Comparison of ENCODE assay signal across 8 cellular contexts in genomic region chr15:84653584-84653909, GRCh38. TPM values are rescaled to one million over a fixed set of nuclear protein-coding genes. Genes with fewer than 3 reads are reported as not detected.
A peak's percentile ranks its signal among the peaks of the same experiment; 100 is the strongest.
DNase-seq lines count a peak whose midpoint lies in the region; ATAC-seq lines count a peak whose summit lies in the region.

No MANE protein-coding gene starts in this region.

- H3K27me3 Mint-ChIP-seq in activated CD4-positive, alpha-beta memory T cell treated with anti-CD3 and anti-CD28 coated beads, Interleukin-2, amount 10 ng/mL, durations not matched to agents 7 days and 5 days: no peaks in the 10 kb centered on the region
- peaks cover 6% of the 10 kb centered on the region for H3K27me3 Mint-ChIP-seq in stimulated activated naive CD8-positive, alpha-beta T cell treated with anti-CD3 and anti-CD28 coated beads, Interleukin-15, amount 100 ng/mL, for 72 hours

- H3K36me3 Mint-ChIP-seq in activated CD4-positive, alpha-beta memory T cell treated with anti-CD3 and anti-CD28 coated beads, Interleukin-2, amount 10 ng/mL, durations not matched to agents 7 days and 5 days (ENCODE audit: low read depth): peaks cover 21% of the 10 kb centered on the region

- peaks cover 18% of the 10 kb centered on the region for H3K36me3 ChIP-seq in iPS-15b (ENCODE audit: control insufficient read depth, insufficient read depth, low read length)

- H3K27me3 ChIP-seq in iPS-15b (ENCODE audit: control insufficient read depth, insufficient read depth, low read length): peaks cover 23% of the 10 kb centered on the region

- CTCF ChIA-PET in activated CD4-positive, alpha-beta memory T cell treated with anti-CD3 and anti-CD28 coated beads, Interleukin-2, amount 10 ng/mL, durations not matched to agents 7 days and 5 days (lab: Charles Lee): interaction anchor here (0.8 to 3.2 kb wide), 11 partner anchors 16 to 275 kb away, joined by 3 to 22 read pairs (median 5); no protein-coding TSS in a partner anchor

- peak overlapping the region; percentile 97 for H3K4me3 ChIP-seq in iPS-15b (ENCODE audit: low read depth, low read length)

- H3K27ac Mint-ChIP-seq in activated CD4-positive, alpha-beta memory T cell treated with anti-CD3 and anti-CD28 coated beads, Interleukin-2, amount 10 ng/mL, durations not matched to agents 7 days and 5 days: peak overlapping the region; percentile 83
- H3K27ac Mint-ChIP-seq in stimulated activated naive CD8-positive, alpha-beta T cell treated with anti-CD3 and anti-CD28 coated beads, Interleukin-15, amount 100 ng/mL, for 72 hours: peak overlapping the region; percentile 97 to 98

- peak overlapping the region; percentile 87 for H3K9ac ChIP-seq in iPS-15b (ENCODE audit: low read depth, low read length)

- DNase-seq in NCI-H2196 (lab: John Stamatoyannopoulos, UW; ENCODE audit: unreplicated experiment) (peak; percentile 3), NCI-H2196 treated with DMSO at 0.1 percent for 48 hours (lab: John Stamatoyannopoulos, UW; ENCODE audit: unreplicated experiment) (no peak), DMS79 (lab: John Stamatoyannopoulos, UW) (no peak)
- DNase-seq in activated CD4-positive, alpha-beta memory T cell treated with anti-CD3 and anti-CD28 coated beads, Interleukin-2, amount 10 ng/mL, durations not matched to agents 7 days and 5 days: no peak
- no peak for DNase-seq in stimulated activated naive CD8-positive, alpha-beta T cell treated with anti-CD3 and anti-CD28 coated beads, Interleukin-15, amount 100 ng/mL, for 72 hours
- no peak for DNase-seq in central memory CD4-positive, alpha-beta T cell

- H3K4me3 Mint-ChIP-seq in activated CD4-positive, alpha-beta memory T cell treated with anti-CD3 and anti-CD28 coated beads, Interleukin-2, amount 10 ng/mL, durations not matched to agents 7 days and 5 days: peak overlapping the region; percentile 99
- peak overlapping the region; percentile 99 to 100 for H3K4me3 Mint-ChIP-seq in stimulated activated naive CD8-positive, alpha-beta T cell treated with anti-CD3 and anti-CD28 coated beads, Interleukin-15, amount 100 ng/mL, for 72 hours

- H3K9me3 ChIP-seq in iPS-15b (ENCODE audit: control insufficient read depth, insufficient read depth, low read length): no peaks in the 10 kb centered on the region

- H3K9me3 Mint-ChIP-seq in activated CD4-positive, alpha-beta memory T cell treated with anti-CD3 and anti-CD28 coated beads, Interleukin-2, amount 10 ng/mL, durations not matched to agents 7 days and 5 days: no peaks in the 10 kb centered on the region
- no peaks in the 10 kb centered on the region for H3K9me3 Mint-ChIP-seq in stimulated activated naive CD8-positive, alpha-beta T cell treated with anti-CD3 and anti-CD28 coated beads, Interleukin-15, amount 100 ng/mL, for 72 hours

- peaks cover 49% of the 10 kb centered on the region for H3K4me1 Mint-ChIP-seq in activated CD4-positive, alpha-beta memory T cell treated with anti-CD3 and anti-CD28 coated beads, Interleukin-2, amount 10 ng/mL, durations not matched to agents 7 days and 5 days
- peaks cover 59% of the 10 kb centered on the region for H3K4me1 Mint-ChIP-seq in stimulated activated naive CD8-positive, alpha-beta T cell treated with anti-CD3 and anti-CD28 coated beads, Interleukin-15, amount 100 ng/mL, for 72 hours

- no peaks in the 10 kb centered on the region for H3K4me1 ChIP-seq in iPS-15b (ENCODE audit: control insufficient read depth, insufficient read depth, low read length)

- no peak for ATAC-seq in stimulated activated naive CD8-positive, alpha-beta T cell treated with anti-CD3 and anti-CD28 coated beads, Interleukin-15, amount 100 ng/mL, for 72 hours
- no peak for ATAC-seq in HG02870 (IDR thresholded peaks at IDR 0.05; ENCODE audit: unreplicated experiment)

- POLR2A ChIA-PET in activated CD4-positive, alpha-beta memory T cell treated with anti-CD3 and anti-CD28 coated beads, Interleukin-2, amount 10 ng/mL, durations not matched to agents 7 days and 5 days (lab: Charles Lee): interaction anchor here (1.0 to 4.6 kb wide), 19 partner anchors 12 to 257 kb away, joined by 3 to 42 read pairs (median 4); partner anchors contain the start of genes SEC11A and ZSCAN2

RNA-seq across cellular contexts. Expression of gene WDR73, which starts 0.5 kb away (rescaled TPM):
- total RNA-seq in activated CD4-positive, alpha-beta memory T cell treated with anti-CD3 and anti-CD28 coated beads, Interleukin-2, amount 10 ng/mL, durations not matched to agents 7 days and 5 days: 10 to 100 TPM; 17.6 to 17.9 TPM

RNA-seq across cellular contexts. Expression of gene NMB, which starts 4.5 kb away (rescaled TPM):
- 1 to 10 TPM; 4.0 to 4.1 TPM for total RNA-seq in activated CD4-positive, alpha-beta memory T cell treated with anti-CD3 and anti-CD28 coated beads, Interleukin-2, amount 10 ng/mL, durations not matched to agents 7 days and 5 days

RNA-seq across cellular contexts. Expression of gene ZSCAN2, which starts 52.7 kb away (rescaled TPM):
- 10 to 100 TPM; 10.8 to 10.9 TPM for total RNA-seq in activated CD4-positive, alpha-beta memory T cell treated with anti-CD3 and anti-CD28 coated beads, Interleukin-2, amount 10 ng/mL, durations not matched to agents 7 days and 5 days
